Comparison of ENCODE assay signal across 1 cellular context in the genomic region with DNA sequence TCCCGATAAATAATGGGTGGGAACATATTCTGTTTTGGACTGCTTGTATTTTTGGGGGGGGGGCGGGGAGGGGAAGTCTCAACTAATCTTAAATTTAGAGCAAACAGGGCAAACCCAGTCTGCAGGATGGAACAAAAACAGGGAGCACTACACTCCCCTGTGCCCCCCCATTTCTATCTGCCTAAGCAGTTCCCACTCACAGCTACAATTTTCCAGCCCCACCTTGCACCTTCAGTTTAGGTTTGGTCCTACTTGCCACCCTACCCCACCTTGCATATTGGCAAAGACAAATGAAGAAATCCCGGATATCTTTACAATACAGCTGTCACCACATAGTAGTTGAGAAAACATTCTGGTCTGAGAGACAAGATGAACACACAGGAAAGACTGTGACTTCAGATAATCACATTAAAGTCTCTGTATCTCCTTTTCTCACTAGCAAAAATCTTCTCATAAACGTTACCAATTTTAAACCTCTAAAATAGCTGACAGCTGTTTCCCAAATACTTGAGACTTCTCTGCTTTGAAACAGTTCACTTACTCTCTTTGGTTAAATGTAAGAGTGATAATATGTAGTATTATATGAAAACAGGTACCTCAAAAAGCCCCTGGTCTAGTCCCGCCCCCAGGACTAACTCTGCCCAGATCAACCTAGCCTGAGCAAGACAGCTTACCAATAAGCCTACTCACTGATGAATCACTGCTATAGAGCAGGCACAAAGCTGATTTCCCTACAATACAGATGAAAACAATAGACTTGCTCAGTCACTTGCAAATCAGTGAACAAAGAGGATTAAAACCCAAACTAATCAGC.
A peak's percentile ranks its signal among the peaks of the same experiment; 100 is the strongest.
TF ChIP-seq lines count a peak whose summit lies in the region.

No MANE protein-coding gene starts in this region.

TF ChIP-seq in K562, 482 proteins besides CTCF, POLR2A, EP300 and RAD21 (continued from another document and continues in another):
- TF ChIP-seq PRDM10 (IDR thresholded peaks at IDR 0.05; ENCODE audit: partially characterized antibody) (peak; percentile 72), CBFA2T2 (conservative IDR thresholded peaks at IDR 0.05) (peak; percentile 88), SMARCC2 (IDR thresholded peaks at IDR 0.05; ENCODE audit: low read depth) (0 out of 2 replicates have a peak, but pooled peaks have one; percentile 27), NRF1 (conservative IDR thresholded peaks at IDR 0.05 in 1 of 2, IDR thresholded peaks at IDR 0.05 in 1 of 2) (0 out of 4 replicates have a peak, but pooled peaks of 1 of the 2 experiments have one; percentile 11), FOSL1 (tag; conservative IDR thresholded peaks at IDR 0.05) (peak; percentile 59), RCOR1 (IDR thresholded peaks at IDR 0.05; ENCODE audit: borderline replicate concordance in 1 of 2, low read depth in 2 of 2, low read length in 2 of 2) (peak in 1 of 2 experiments; percentile 83; a peak in 1 of 4 replicates), SMAD4 (CRISPR knock-in tag; conservative IDR thresholded peaks at IDR 0.05) (0 out of 2 replicates have a peak, but pooled peaks have one; percentile 53), ZNF217 (CRISPR knock-in tag; IDR thresholded peaks at IDR 0.05) (no peak), ZNF174 (CRISPR knock-in tag; IDR thresholded peaks at IDR 0.05) (no peak), CEBPG (CRISPR knock-in tag; IDR thresholded peaks at IDR 0.05) (0 out of 2 replicates have a peak, but pooled peaks have one; percentile 16), CEBPG (tag; conservative IDR thresholded peaks at IDR 0.05 in 1 of 2, IDR thresholded peaks at IDR 0.05 in 1 of 2) (peak in 1 of 2 experiments; percentile 47; a peak in 1 of 4 replicates), PRMT5 (CRISPR knock-in tag; IDR thresholded peaks at IDR 0.05) (no peak), ZBTB1 (CRISPR knock-in tag; IDR thresholded peaks at IDR 0.05; ENCODE audit: borderline replicate concordance, low read depth) (no peak), TRIM28 (IDR thresholded peaks at IDR 0.05) (no peak), ZNF23 (CRISPR knock-in tag; IDR thresholded peaks at IDR 0.05) (no peak), PBX2 (CRISPR knock-in tag; IDR thresholded peaks at IDR 0.05; ENCODE audit: low read depth) (no peak), PBX2 (tag; conservative IDR thresholded peaks at IDR 0.05; ENCODE audit: low read depth) (peak; percentile 54)
- TF ChIP-seq, protein P1, sequence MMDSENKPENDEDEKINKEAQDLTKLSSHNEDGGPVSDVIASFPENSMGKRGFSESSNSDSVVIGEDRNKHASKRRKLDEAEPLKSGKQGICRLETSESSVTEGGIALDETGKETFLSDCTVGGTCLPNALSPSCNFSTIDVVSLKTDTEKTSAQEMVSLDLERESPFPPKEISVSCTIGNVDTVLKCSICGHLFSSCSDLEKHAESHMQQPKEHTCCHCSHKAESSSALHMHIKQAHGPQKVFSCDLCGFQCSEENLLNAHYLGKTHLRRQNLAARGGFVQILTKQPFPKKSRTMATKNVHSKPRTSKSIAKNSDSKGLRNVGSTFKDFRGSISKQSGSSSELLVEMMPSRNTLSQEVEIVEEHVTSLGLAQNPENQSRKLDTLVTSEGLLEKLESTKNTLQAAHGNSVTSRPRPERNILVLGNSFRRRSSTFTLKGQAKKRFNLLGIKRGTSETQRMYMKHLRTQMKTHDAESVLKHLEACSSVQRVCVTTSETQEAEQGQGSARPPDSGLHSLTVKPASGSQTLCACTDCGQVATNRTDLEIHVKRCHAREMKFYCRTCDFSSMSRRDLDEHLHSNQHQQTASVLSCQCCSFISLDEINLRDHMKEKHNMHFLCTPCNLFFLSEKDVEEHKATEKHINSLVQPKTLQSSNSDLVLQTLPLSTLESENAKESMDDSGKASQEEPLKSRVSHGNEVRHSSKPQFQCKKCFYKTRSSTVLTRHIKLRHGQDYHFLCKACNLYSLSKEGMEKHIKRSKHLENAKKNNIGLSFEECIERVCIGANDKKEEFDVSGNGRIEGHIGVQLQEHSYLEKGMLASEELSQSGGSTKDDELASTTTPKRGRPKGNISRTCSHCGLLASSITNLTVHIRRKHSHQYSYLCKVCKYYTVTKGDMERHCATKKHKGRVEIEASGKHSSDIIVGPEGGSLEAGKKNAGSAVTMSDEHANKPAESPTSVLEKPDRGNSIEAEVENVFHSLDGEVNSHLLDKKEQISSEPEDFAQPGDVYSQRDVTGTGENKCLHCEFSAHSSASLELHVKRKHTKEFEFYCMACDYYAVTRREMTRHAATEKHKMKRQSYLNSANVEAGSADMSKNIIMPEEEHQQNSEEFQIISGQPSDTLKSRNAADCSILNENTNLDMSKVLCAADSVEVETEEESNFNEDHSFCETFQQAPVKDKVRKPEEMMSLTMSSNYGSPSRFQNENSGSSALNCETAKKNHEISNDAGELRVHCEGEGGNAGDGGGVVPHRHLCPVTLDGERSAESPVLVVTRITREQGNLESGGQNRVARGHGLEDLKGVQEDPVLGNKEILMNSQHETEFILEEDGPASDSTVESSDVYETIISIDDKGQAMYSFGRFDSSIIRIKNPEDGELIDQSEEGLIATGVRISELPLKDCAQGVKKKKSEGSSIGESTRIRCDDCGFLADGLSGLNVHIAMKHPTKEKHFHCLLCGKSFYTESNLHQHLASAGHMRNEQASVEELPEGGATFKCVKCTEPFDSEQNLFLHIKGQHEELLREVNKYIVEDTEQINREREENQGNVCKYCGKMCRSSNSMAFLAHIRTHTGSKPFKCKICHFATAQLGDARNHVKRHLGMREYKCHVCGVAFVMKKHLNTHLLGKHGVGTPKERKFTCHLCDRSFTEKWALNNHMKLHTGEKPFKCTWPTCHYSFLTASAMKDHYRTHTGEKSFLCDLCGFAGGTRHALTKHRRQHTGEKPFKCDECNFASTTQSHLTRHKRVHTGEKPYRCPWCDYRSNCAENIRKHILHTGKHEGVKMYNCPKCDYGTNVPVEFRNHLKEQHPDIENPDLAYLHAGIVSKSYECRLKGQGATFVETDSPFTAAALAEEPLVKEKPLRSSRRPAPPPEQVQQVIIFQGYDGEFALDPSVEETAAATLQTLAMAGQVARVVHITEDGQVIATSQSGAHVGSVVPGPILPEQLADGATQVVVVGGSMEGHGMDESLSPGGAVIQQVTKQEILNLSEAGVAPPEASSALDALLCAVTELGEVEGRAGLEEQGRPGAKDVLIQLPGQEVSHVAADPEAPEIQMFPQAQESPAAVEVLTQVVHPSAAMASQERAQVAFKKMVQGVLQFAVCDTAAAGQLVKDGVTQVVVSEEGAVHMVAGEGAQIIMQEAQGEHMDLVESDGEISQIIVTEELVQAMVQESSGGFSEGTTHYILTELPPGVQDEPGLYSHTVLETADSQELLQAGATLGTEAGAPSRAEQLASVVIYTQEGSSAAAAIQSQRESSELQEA (IDR thresholded peaks at IDR 0.05; ENCODE audit: low read depth) = no peak
- TF ChIP-seq, protein P2, sequence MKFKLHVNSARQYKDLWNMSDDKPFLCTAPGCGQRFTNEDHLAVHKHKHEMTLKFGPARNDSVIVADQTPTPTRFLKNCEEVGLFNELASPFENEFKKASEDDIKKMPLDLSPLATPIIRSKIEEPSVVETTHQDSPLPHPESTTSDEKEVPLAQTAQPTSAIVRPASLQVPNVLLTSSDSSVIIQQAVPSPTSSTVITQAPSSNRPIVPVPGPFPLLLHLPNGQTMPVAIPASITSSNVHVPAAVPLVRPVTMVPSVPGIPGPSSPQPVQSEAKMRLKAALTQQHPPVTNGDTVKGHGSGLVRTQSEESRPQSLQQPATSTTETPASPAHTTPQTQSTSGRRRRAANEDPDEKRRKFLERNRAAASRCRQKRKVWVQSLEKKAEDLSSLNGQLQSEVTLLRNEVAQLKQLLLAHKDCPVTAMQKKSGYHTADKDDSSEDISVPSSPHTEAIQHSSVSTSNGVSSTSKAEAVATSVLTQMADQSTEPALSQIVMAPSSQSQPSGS (CRISPR knock-in tag; IDR thresholded peaks at IDR 0.05) = no peak
- TF ChIP-seq, protein P3, sequence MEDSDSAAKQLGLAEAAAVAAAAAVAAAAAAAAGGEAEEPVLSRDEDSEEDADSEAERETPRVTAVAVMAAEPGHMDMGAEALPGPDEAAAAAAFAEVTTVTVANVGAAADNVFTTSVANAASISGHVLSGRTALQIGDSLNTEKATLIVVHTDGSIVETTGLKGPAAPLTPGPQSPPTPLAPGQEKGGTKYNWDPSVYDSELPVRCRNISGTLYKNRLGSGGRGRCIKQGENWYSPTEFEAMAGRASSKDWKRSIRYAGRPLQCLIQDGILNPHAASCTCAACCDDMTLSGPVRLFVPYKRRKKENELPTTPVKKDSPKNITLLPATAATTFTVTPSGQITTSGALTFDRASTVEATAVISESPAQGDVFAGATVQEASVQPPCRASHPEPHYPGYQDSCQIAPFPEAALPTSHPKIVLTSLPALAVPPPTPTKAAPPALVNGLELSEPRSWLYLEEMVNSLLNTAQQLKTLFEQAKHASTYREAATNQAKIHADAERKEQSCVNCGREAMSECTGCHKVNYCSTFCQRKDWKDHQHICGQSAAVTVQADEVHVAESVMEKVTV (CRISPR knock-in tag; IDR thresholded peaks at IDR 0.05) = 0 out of 2 replicates have a peak, but pooled peaks have one; percentile 27
- TF ChIP-seq, protein P4, sequence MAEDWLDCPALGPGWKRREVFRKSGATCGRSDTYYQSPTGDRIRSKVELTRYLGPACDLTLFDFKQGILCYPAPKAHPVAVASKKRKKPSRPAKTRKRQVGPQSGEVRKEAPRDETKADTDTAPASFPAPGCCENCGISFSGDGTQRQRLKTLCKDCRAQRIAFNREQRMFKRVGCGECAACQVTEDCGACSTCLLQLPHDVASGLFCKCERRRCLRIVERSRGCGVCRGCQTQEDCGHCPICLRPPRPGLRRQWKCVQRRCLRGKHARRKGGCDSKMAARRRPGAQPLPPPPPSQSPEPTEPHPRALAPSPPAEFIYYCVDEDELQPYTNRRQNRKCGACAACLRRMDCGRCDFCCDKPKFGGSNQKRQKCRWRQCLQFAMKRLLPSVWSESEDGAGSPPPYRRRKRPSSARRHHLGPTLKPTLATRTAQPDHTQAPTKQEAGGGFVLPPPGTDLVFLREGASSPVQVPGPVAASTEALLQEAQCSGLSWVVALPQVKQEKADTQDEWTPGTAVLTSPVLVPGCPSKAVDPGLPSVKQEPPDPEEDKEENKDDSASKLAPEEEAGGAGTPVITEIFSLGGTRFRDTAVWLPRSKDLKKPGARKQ (CRISPR knock-in tag; IDR thresholded peaks at IDR 0.05) = no peak
- TF ChIP-seq, protein P5, sequence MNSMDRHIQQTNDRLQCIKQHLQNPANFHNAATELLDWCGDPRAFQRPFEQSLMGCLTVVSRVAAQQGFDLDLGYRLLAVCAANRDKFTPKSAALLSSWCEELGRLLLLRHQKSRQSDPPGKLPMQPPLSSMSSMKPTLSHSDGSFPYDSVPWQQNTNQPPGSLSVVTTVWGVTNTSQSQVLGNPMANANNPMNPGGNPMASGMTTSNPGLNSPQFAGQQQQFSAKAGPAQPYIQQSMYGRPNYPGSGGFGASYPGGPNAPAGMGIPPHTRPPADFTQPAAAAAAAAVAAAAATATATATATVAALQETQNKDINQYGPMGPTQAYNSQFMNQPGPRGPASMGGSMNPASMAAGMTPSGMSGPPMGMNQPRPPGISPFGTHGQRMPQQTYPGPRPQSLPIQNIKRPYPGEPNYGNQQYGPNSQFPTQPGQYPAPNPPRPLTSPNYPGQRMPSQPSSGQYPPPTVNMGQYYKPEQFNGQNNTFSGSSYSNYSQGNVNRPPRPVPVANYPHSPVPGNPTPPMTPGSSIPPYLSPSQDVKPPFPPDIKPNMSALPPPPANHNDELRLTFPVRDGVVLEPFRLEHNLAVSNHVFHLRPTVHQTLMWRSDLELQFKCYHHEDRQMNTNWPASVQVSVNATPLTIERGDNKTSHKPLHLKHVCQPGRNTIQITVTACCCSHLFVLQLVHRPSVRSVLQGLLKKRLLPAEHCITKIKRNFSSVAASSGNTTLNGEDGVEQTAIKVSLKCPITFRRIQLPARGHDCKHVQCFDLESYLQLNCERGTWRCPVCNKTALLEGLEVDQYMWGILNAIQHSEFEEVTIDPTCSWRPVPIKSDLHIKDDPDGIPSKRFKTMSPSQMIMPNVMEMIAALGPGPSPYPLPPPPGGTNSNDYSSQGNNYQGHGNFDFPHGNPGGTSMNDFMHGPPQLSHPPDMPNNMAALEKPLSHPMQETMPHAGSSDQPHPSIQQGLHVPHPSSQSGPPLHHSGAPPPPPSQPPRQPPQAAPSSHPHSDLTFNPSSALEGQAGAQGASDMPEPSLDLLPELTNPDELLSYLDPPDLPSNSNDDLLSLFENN (IDR thresholded peaks at IDR 0.05; ENCODE audit: low read depth in 2 of 2, low read length in 2 of 2) = peak in 1 of 2 experiments; percentile 82; a peak in 2 of 4 replicates
